In genomic region chr6:44096615-44097014, GRCh38 we compare ENCODE assay signal across 1 cellular context.
A peak's percentile ranks its signal among the peaks of the same experiment; 100 is the strongest.
TF ChIP-seq lines count a peak whose summit lies in the region.

No MANE protein-coding gene starts in this region.

TF ChIP-seq in HepG2, 621 proteins besides CTCF, POLR2A, EP300 and RAD21 (continued from another document):
- TF ChIP-seq, protein P1, sequence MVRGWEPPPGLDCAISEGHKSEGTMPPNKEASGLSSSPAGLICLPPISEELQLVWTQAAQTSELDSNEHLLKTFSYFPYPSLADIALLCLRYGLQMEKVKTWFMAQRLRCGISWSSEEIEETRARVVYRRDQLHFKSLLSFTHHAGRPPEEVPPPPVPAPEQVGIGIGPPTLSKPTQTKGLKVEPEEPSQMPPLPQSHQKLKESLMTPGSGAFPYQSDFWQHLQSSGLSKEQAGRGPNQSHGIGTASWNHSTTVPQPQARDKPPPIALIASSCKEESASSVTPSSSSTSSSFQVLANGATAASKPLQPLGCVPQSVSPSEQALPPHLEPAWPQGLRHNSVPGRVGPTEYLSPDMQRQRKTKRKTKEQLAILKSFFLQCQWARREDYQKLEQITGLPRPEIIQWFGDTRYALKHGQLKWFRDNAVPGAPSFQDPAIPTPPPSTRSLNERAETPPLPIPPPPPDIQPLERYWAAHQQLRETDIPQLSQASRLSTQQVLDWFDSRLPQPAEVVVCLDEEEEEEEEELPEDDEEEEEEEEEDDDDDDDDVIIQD (CRISPR knock-in tag; IDR thresholded peaks at IDR 0.05; ENCODE audit: low read depth), result 0 out of 2 replicates have a peak, but pooled peaks have one; percentile 45
- TF ChIP-seq SMC3 (IDR thresholded peaks at IDR 0.05; ENCODE audit: low read length) (peak; percentile 92), ZNF772 (CRISPR knock-in tag; IDR thresholded peaks at IDR 0.05) (peak; percentile 57; the same call in 1 of the 2 replicates), ZSCAN29 (CRISPR knock-in tag; conservative IDR thresholded peaks at IDR 0.05) (no peak), ZBTB38 (CRISPR knock-in tag; IDR thresholded peaks at IDR 0.05) (peak; percentile 82; the same call in 1 of the 2 replicates), MEF2D (CRISPR knock-in tag; IDR thresholded peaks at IDR 0.05) (0 out of 2 replicates have a peak, but pooled peaks have one; percentile 16), TAF15 (IDR thresholded peaks at IDR 0.05; ENCODE audit: low read depth, low read length, poor library complexity, severe bottlenecking) (no peak), SIX4 (CRISPR knock-in tag; IDR thresholded peaks at IDR 0.05) (no peak), ZMAT3 (CRISPR knock-in tag; conservative IDR thresholded peaks at IDR 0.05) (no peak), ZBTB26 (CRISPR knock-in tag; IDR thresholded peaks at IDR 0.05; ENCODE audit: borderline replicate concordance) (0 out of 2 replicates have a peak, but pooled peaks have one; percentile 21), ETV6 (CRISPR knock-in tag; conservative IDR thresholded peaks at IDR 0.05) (no peak), ZNF446 (CRISPR knock-in tag; IDR thresholded peaks at IDR 0.05) (no peak), ARNT (IDR thresholded peaks at IDR 0.05) (no peak), RXRB (CRISPR knock-in tag; IDR thresholded peaks at IDR 0.05; ENCODE audit: borderline replicate concordance) (peak; percentile 37; the same call in 1 of the 2 replicates), ZNF629 (CRISPR knock-in tag; conservative IDR thresholded peaks at IDR 0.05) (0 out of 2 replicates have a peak, but pooled peaks have one; percentile 9), ZNF326 (CRISPR knock-in tag; IDR thresholded peaks at IDR 0.05; ENCODE audit: borderline replicate concordance) (peak; percentile 71; the same call in 1 of the 2 replicates), PITX1 (CRISPR knock-in tag; IDR thresholded peaks at IDR 0.05) (peak; percentile 51; the same call in 1 of the 2 replicates)
- TF ChIP-seq, protein P2, sequence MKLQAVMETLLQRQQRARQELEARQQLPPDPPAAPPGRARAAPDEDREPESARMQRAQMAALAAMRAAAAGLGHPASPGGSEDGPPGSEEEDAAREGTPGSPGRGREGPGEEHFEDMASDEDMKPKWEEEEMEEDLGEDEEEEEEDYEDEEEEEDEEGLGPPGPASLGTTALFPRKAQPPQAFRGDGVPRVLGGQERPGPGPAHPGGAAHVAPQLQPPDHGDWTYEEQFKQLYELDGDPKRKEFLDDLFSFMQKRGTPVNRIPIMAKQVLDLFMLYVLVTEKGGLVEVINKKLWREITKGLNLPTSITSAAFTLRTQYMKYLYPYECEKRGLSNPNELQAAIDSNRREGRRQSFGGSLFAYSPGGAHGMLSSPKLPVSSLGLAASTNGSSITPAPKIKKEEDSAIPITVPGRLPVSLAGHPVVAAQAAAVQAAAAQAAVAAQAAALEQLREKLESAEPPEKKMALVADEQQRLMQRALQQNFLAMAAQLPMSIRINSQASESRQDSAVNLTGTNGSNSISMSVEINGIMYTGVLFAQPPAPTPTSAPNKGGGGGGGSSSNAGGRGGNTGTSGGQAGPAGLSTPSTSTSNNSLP (IDR thresholded peaks at IDR 0.05; ENCODE audit: low read depth, low read length), result peak; percentile 58; the same call in 1 of the 2 replicates
- TF ChIP-seq, protein P3, sequence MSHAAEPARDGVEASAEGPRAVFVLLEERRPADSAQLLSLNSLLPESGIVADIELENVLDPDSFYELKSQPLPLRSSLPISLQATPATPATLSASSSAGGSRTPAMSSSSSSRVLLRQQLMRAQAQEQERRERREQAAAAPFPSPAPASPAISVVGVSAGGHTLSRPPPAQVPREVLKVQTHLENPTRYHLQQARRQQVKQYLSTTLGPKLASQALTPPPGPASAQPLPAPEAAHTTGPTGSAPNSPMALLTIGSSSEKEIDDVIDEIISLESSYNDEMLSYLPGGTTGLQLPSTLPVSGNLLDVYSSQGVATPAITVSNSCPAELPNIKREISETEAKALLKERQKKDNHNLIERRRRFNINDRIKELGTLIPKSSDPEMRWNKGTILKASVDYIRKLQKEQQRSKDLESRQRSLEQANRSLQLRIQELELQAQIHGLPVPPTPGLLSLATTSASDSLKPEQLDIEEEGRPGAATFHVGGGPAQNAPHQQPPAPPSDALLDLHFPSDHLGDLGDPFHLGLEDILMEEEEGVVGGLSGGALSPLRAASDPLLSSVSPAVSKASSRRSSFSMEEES (CRISPR knock-in tag; IDR thresholded peaks at IDR 0.05), result 0 out of 2 replicates have a peak, but pooled peaks have one; percentile 44
- TF ChIP-seq, protein P4, sequence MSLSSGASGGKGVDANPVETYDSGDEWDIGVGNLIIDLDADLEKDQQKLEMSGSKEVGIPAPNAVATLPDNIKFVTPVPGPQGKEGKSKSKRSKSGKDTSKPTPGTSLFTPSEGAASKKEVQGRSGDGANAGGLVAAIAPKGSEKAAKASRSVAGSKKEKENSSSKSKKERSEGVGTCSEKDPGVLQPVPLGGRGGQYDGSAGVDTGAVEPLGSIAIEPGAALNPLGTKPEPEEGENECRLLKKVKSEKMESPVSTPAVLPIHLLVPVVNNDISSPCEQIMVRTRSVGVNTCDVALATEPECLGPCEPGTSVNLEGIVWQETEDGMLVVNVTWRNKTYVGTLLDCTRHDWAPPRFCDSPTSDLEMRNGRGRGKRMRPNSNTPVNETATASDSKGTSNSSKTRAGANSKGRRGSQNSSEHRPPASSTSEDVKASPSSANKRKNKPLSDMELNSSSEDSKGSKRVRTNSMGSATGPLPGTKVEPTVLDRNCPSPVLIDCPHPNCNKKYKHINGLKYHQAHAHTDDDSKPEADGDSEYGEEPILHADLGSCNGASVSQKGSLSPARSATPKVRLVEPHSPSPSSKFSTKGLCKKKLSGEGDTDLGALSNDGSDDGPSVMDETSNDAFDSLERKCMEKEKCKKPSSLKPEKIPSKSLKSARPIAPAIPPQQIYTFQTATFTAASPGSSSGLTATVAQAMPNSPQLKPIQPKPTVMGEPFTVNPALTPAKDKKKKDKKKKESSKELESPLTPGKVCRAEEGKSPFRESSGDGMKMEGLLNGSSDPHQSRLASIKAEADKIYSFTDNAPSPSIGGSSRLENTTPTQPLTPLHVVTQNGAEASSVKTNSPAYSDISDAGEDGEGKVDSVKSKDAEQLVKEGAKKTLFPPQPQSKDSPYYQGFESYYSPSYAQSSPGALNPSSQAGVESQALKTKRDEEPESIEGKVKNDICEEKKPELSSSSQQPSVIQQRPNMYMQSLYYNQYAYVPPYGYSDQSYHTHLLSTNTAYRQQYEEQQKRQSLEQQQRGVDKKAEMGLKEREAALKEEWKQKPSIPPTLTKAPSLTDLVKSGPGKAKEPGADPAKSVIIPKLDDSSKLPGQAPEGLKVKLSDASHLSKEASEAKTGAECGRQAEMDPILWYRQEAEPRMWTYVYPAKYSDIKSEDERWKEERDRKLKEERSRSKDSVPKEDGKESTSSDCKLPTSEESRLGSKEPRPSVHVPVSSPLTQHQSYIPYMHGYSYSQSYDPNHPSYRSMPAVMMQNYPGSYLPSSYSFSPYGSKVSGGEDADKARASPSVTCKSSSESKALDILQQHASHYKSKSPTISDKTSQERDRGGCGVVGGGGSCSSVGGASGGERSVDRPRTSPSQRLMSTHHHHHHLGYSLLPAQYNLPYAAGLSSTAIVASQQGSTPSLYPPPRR (CRISPR knock-in tag; IDR thresholded peaks at IDR 0.05; ENCODE audit: borderline replicate concordance), result peak; percentile 33; the same call in 1 of the 2 replicates
